In genomic region chr14:84483072-84483410, GRCh38 we compare ENCODE assay signal across 1 cellular context.
TF ChIP-seq lines count a peak whose summit lies in the region.

No MANE protein-coding gene starts in this region.

TF ChIP-seq in IMR-90, 13 proteins besides CTCF, POLR2A, EP300 and RAD21:
- TF ChIP-seq CEBPB (IDR thresholded peaks at IDR 0.05; ENCODE audit: low read depth, low read length) (no peak), RFX5 (IDR thresholded peaks at IDR 0.05; ENCODE audit: low read depth, low read length) (no peak), ELK1 (IDR thresholded peaks at IDR 0.05; ENCODE audit: borderline replicate concordance, low read depth, low read length) (no peak), MXI1 (IDR thresholded peaks at IDR 0.05; ENCODE audit: borderline replicate concordance, low read depth, low read length) (no peak), SMC3 (IDR thresholded peaks at IDR 0.05; ENCODE audit: low read depth, low read length) (no peak), BHLHE40 (IDR thresholded peaks at IDR 0.05; ENCODE audit: low read depth, low read length) (no peak), MAZ (IDR thresholded peaks at IDR 0.05; ENCODE audit: borderline replicate concordance, low read depth, low read length) (no peak), MAFK (IDR thresholded peaks at IDR 0.05; ENCODE audit: low read depth, low read length) (no peak), CHD1 (IDR thresholded peaks at IDR 0.05; ENCODE audit: low read depth, low read length) (no peak), FOS (IDR thresholded peaks at IDR 0.05; ENCODE audit: low read depth, low read length) (no peak)
